Comparison of ENCODE assay signal across 2 cellular contexts in genomic region chr5:42586625-42587024, GRCh38.
A peak's percentile ranks its signal among the peaks of the same experiment; 100 is the strongest.
TF ChIP-seq lines count a peak whose summit lies in the region.

No MANE protein-coding gene starts in this region.

TF ChIP-seq in liver, 16 proteins besides CTCF, POLR2A, EP300 and RAD21:
- TF ChIP-seq RXRA (IDR thresholded peaks at IDR 0.05), result peak; percentile 68 to 82
- TF ChIP-seq REST (IDR thresholded peaks at IDR 0.05), result no peak
- no peak for TF ChIP-seq JUND (IDR thresholded peaks at IDR 0.05)
- TF ChIP-seq YY1 (IDR thresholded peaks at IDR 0.05), result peak; percentile 34
- TF ChIP-seq GABPA (IDR thresholded peaks at IDR 0.05 in 1 of 2, conservative IDR thresholded peaks at IDR 0.05 in 1 of 2), result no peak
- TF ChIP-seq HNF4A (conservative IDR thresholded peaks at IDR 0.05), result peak; percentile 18 to 52
- TF ChIP-seq, protein P1, sequence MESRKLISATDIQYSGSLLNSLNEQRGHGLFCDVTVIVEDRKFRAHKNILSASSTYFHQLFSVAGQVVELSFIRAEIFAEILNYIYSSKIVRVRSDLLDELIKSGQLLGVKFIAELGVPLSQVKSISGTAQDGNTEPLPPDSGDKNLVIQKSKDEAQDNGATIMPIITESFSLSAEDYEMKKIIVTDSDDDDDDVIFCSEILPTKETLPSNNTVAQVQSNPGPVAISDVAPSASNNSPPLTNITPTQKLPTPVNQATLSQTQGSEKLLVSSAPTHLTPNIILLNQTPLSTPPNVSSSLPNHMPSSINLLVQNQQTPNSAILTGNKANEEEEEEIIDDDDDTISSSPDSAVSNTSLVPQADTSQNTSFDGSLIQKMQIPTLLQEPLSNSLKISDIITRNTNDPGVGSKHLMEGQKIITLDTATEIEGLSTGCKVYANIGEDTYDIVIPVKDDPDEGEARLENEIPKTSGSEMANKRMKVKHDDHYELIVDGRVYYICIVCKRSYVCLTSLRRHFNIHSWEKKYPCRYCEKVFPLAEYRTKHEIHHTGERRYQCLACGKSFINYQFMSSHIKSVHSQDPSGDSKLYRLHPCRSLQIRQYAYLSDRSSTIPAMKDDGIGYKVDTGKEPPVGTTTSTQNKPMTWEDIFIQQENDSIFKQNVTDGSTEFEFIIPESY (IDR thresholded peaks at IDR 0.05), result no peak
- TF ChIP-seq FOXA1 (IDR thresholded peaks at IDR 0.05), result no peak
- peak; percentile 15 for TF ChIP-seq NR2F2 (IDR thresholded peaks at IDR 0.05)
- TF ChIP-seq HNF4G (IDR thresholded peaks at IDR 0.05), result no peak
- no peak for TF ChIP-seq EGR1 (IDR thresholded peaks at IDR 0.05; ENCODE audit: low read depth in 2 of 2)
- TF ChIP-seq MAX (IDR thresholded peaks at IDR 0.05), result peak; percentile 64
- no peak for TF ChIP-seq FOXA2 (IDR thresholded peaks at IDR 0.05)
- TF ChIP-seq SP1 (IDR thresholded peaks at IDR 0.05), result peak; percentile 19
- no peak for TF ChIP-seq ATF3 (IDR thresholded peaks at IDR 0.05)
- no peak for TF ChIP-seq TAF1 (conservative IDR thresholded peaks at IDR 0.05)

TF ChIP-seq in HepG2, 621 proteins besides CTCF, POLR2A, EP300 and RAD21:
- TF ChIP-seq KAT7 (CRISPR knock-in tag; IDR thresholded peaks at IDR 0.05; ENCODE audit: borderline replicate concordance) (no peak), CAMTA2 (CRISPR knock-in tag; IDR thresholded peaks at IDR 0.05; ENCODE audit: borderline replicate concordance) (no peak), ZNF230 (CRISPR knock-in tag; IDR thresholded peaks at IDR 0.05) (no peak), IRF2 (CRISPR knock-in tag; IDR thresholded peaks at IDR 0.05) (no peak), ZBTB1 (CRISPR knock-in tag; IDR thresholded peaks at IDR 0.05; ENCODE audit: borderline replicate concordance) (no peak), FOXC1 (CRISPR knock-in tag; IDR thresholded peaks at IDR 0.05; ENCODE audit: borderline replicate concordance) (no peak), MAZ (IDR thresholded peaks at IDR 0.05; ENCODE audit: borderline replicate concordance, low read depth, low read length) (no peak), MAZ (CRISPR knock-in tag; IDR thresholded peaks at IDR 0.05; ENCODE audit: low read depth) (no peak), NR2F6 (IDR thresholded peaks at IDR 0.05) (no peak), NR2F6 (CRISPR knock-in tag; IDR thresholded peaks at IDR 0.05) (no peak), EZH2 (conservative IDR thresholded peaks at IDR 0.05; ENCODE audit: low read depth, low read length) (no peak), SKI (IDR thresholded peaks at IDR 0.05; ENCODE audit: partially characterized antibody) (no peak), ZSCAN22 (CRISPR knock-in tag; IDR thresholded peaks at IDR 0.05) (no peak)
- TF ChIP-seq, protein P2, sequence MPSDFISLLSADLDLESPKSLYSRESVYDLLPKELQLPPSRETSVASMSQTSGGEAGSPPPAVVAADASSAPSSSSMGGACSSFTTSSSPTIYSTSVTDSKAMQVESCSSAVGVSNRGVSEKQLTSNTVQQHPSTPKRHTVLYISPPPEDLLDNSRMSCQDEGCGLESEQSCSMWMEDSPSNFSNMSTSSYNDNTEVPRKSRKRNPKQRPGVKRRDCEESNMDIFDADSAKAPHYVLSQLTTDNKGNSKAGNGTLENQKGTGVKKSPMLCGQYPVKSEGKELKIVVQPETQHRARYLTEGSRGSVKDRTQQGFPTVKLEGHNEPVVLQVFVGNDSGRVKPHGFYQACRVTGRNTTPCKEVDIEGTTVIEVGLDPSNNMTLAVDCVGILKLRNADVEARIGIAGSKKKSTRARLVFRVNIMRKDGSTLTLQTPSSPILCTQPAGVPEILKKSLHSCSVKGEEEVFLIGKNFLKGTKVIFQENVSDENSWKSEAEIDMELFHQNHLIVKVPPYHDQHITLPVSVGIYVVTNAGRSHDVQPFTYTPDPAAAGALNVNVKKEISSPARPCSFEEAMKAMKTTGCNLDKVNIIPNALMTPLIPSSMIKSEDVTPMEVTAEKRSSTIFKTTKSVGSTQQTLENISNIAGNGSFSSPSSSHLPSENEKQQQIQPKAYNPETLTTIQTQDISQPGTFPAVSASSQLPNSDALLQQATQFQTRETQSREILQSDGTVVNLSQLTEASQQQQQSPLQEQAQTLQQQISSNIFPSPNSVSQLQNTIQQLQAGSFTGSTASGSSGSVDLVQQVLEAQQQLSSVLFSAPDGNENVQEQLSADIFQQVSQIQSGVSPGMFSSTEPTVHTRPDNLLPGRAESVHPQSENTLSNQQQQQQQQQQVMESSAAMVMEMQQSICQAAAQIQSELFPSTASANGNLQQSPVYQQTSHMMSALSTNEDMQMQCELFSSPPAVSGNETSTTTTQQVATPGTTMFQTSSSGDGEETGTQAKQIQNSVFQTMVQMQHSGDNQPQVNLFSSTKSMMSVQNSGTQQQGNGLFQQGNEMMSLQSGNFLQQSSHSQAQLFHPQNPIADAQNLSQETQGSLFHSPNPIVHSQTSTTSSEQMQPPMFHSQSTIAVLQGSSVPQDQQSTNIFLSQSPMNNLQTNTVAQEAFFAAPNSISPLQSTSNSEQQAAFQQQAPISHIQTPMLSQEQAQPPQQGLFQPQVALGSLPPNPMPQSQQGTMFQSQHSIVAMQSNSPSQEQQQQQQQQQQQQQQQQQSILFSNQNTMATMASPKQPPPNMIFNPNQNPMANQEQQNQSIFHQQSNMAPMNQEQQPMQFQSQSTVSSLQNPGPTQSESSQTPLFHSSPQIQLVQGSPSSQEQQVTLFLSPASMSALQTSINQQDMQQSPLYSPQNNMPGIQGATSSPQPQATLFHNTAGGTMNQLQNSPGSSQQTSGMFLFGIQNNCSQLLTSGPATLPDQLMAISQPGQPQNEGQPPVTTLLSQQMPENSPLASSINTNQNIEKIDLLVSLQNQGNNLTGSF (CRISPR knock-in tag; IDR thresholded peaks at IDR 0.05), result no peak
- TF ChIP-seq, protein P3, sequence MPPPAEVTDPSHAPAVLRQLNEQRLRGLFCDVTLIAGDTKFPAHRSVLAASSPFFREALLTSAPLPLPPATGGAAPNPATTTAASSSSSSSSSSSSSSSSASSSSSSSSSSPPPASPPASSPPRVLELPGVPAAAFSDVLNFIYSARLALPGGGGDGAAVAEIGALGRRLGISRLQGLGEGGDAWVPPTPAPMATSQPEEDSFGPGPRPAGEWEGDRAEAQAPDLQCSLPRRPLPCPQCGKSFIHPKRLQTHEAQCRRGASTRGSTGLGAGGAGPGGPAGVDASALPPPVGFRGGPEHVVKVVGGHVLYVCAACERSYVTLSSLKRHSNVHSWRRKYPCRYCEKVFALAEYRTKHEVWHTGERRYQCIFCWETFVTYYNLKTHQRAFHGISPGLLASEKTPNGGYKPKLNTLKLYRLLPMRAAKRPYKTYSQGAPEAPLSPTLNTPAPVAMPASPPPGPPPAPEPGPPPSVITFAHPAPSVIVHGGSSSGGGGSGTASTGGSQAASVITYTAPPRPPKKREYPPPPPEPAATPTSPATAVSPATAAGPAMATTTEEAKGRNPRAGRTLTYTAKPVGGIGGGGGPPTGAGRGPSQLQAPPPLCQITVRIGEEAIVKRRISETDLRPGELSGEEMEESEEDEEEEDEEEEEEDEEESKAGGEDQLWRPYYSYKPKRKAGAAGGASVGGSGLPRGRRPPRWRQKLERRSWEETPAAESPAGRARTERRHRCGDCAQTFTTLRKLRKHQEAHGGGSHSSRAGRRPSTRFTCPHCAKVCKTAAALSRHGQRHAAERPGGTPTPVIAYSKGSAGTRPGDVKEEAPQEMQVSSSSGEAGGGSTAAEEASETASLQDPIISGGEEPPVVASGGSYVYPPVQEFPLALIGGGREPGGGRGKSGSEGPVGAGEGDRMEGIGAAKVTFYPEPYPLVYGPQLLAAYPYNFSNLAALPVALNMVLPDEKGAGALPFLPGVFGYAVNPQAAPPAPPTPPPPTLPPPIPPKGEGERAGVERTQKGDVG (CRISPR knock-in tag; IDR thresholded peaks at IDR 0.05; ENCODE audit: borderline replicate concordance), result no peak
- TF ChIP-seq, protein P4, sequence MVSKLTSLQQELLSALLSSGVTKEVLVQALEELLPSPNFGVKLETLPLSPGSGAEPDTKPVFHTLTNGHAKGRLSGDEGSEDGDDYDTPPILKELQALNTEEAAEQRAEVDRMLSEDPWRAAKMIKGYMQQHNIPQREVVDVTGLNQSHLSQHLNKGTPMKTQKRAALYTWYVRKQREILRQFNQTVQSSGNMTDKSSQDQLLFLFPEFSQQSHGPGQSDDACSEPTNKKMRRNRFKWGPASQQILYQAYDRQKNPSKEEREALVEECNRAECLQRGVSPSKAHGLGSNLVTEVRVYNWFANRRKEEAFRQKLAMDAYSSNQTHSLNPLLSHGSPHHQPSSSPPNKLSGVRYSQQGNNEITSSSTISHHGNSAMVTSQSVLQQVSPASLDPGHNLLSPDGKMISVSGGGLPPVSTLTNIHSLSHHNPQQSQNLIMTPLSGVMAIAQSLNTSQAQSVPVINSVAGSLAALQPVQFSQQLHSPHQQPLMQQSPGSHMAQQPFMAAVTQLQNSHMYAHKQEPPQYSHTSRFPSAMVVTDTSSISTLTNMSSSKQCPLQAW (CRISPR knock-in tag; IDR thresholded peaks at IDR 0.05), result no peak
- TF ChIP-seq, protein P5, sequence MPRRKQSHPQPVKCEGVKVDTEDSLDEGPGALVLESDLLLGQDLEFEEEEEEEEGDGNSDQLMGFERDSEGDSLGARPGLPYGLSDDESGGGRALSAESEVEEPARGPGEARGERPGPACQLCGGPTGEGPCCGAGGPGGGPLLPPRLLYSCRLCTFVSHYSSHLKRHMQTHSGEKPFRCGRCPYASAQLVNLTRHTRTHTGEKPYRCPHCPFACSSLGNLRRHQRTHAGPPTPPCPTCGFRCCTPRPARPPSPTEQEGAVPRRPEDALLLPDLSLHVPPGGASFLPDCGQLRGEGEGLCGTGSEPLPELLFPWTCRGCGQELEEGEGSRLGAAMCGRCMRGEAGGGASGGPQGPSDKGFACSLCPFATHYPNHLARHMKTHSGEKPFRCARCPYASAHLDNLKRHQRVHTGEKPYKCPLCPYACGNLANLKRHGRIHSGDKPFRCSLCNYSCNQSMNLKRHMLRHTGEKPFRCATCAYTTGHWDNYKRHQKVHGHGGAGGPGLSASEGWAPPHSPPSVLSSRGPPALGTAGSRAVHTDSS (CRISPR knock-in tag; conservative IDR thresholded peaks at IDR 0.05), result no peak
- TF ChIP-seq, protein P6, sequence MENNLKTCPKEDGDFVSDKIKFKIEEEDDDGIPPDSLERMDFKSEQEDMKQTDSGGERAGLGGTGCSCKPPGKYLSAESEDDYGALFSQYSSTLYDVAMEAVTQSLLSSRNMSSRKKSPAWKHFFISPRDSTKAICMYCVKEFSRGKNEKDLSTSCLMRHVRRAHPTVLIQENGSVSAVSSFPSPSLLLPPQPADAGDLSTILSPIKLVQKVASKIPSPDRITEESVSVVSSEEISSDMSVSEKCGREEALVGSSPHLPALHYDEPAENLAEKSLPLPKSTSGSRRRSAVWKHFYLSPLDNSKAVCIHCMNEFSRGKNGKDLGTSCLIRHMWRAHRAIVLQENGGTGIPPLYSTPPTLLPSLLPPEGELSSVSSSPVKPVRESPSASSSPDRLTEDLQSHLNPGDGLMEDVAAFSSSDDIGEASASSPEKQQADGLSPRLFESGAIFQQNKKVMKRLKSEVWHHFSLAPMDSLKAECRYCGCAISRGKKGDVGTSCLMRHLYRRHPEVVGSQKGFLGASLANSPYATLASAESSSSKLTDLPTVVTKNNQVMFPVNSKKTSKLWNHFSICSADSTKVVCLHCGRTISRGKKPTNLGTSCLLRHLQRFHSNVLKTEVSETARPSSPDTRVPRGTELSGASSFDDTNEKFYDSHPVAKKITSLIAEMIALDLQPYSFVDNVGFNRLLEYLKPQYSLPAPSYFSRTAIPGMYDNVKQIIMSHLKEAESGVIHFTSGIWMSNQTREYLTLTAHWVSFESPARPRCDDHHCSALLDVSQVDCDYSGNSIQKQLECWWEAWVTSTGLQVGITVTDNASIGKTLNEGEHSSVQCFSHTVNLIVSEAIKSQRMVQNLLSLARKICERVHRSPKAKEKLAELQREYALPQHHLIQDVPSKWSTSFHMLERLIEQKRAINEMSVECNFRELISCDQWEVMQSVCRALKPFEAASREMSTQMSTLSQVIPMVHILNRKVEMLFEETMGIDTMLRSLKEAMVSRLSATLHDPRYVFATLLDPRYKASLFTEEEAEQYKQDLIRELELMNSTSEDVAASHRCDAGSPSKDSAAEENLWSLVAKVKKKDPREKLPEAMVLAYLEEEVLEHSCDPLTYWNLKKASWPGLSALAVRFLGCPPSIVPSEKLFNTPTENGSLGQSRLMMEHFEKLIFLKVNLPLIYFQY (CRISPR knock-in tag; IDR thresholded peaks at IDR 0.05; ENCODE audit: borderline replicate concordance), result no peak
